25 cellular contexts compared by ENCODE assay signal in the genomic region with DNA sequence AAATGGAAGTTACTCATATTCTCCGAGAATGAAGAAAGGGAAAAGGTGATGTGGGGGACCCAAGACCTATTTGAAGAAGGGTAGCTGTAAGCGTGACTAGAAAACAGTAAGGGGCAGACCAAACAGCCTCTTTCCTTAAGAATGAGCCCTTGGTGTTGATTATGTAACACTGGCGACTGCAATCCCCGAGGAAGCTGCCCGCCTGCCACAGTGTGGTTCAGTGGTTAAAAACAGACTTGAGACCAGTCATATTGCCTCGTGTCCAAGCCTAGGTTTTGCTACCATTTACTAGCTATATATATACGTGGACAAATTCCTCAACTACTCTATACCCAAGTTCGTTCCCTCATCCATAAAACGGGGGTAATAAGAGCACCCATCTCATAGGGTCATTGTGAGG. TPM values are rescaled to one million over a fixed set of nuclear protein-coding genes. Genes with fewer than 3 reads are reported as not detected.
"Had no signal": no experiment of that assay in that cellular context is flagged by ENCODE, and none has a peak within 500 bp of the region (broad histone marks: within the 10 kb centered on the region; RNA-seq: fewer than 3 reads in every experiment).

No MANE protein-coding gene starts in this region.

- H3K36me3 ChIP-seq: breast epithelium, colonic mucosa, esophagus muscularis mucosa, gastrocnemius medialis, left lung, neural progenitor cell had no signal

- H3K9me3 ChIP-seq: colonic mucosa, esophagus muscularis mucosa, gastrocnemius medialis, testis had no signal

- DNase-seq: activated CD4-positive, alpha-beta T cell treated with anti-CD3 and anti-CD28 coated beads for 1 hour; activated CD8-positive, alpha-beta memory T cell treated with anti-CD3 and anti-CD28 coated beads, Interleukin-2, amount 50 U/mL, for 48 hours; activated naive CD4-positive, alpha-beta T cell; activated naive CD8-positive, alpha-beta T cell treated with anti-CD3 and anti-CD28 coated beads for 36 hours; activated T-cell treated with anti-CD3 and anti-CD28 coated beads, Interleukin-2, amount 50 U/mL, for 4 hours; amniotic stem cell; colonic mucosa; dorsolateral prefrontal cortex; gastrocnemius medialis; kidney glomerular epithelial cell; left lung; naive thymus-derived CD8-positive, alpha-beta T cell; posterior cingulate gyrus; stimulated activated CD4-positive, alpha-beta T cell treated with anti-CD3 and anti-CD28 coated beads, Interleukin-15, amount 100 ng/mL, for 24 hours; stimulated activated naive B cell treated with anti-CD40 and anti-IgM and Interleukin-4, amounts not matched to agents 10 μg/mL and 1 μg/mL and 100 μg/mL, for 72 hours; testis had no signal

- H3K27ac ChIP-seq: esophagus muscularis mucosa, gastrocnemius medialis, left lung, neural progenitor cell, testis had no signal

- H3K27me3 ChIP-seq: breast epithelium, colonic mucosa, esophagus muscularis mucosa, gastrocnemius medialis, left lung, neural progenitor cell, testis had no signal

- H3K4me1 ChIP-seq: colonic mucosa, left lung had no signal

- ATAC-seq: activated T-cell treated with anti-CD3 and anti-CD28 coated beads, Interleukin-2, amount 50 U/mL, for 4 hours; gastrocnemius medialis; left lung; naive thymus-derived CD8-positive, alpha-beta T cell; sciatic nerve; stimulated activated naive B cell treated with anti-CD40 and anti-IgM and Interleukin-4, amounts not matched to agents 10 μg/mL and 1 μg/mL and 100 μg/mL, for 72 hours had no signal

- H3K4me3 ChIP-seq: breast epithelium, colonic mucosa, dorsolateral prefrontal cortex, esophagus muscularis mucosa, gastrocnemius medialis, left lung, lung, neural progenitor cell, smooth muscle cell, testis had no signal

RNA-seq across cellular contexts. Expression of a gene that starts 49.1 kb away (rescaled TPM):
- total RNA-seq: activated CD8-positive, alpha-beta memory T cell treated with anti-CD3 and anti-CD28 coated beads for 36 hours; activated naive CD8-positive, alpha-beta T cell treated with anti-CD3 and anti-CD28 coated beads for 36 hours; activated T-cell treated with anti-CD3 and anti-CD28 coated beads, Interleukin-2, amount 50 U/mL, for 4 hours; activated T-helper 2 cell treated with anti-CD3 and anti-CD28 coated beads, Interferon-gamma antibody, Interleukin-2, Interleukin-4, amounts not matched to agents 10 μg/mL and 5 μg/mL and 100 μg/mL, durations not matched to agents 14 hours and 24 hours and 36 hours; T-helper 2 cell treated with Interferon-gamma antibody and Interleukin-4, amounts not matched to agents 100 ng/mL and 5 ng/mL, for 36 hours had no signal
- polyA plus RNA-seq: naive thymus-derived CD8-positive, alpha-beta T cell had no signal
